Comparison of ENCODE assay signal across 18 cellular contexts in genomic region chr15:78154955-78155354, GRCh38. TPM values are rescaled to one million over a fixed set of nuclear protein-coding genes. Genes with fewer than 3 reads are reported as not detected.
A peak's percentile ranks its signal among the peaks of the same experiment; 100 is the strongest.
DNase-seq lines count a peak whose midpoint lies in the region; ATAC-seq and TF ChIP-seq lines count a peak whose summit lies in the region.
"Had no signal": no experiment of that assay in that cellular context is flagged by ENCODE, and none has a peak within 500 bp of the region (broad histone marks: within the 10 kb centered on the region; RNA-seq: fewer than 3 reads in every experiment).

No MANE protein-coding gene starts in this region.

- H3K27ac ChIP-seq in heart right ventricle (peak overlapping the region in 6 of 10 donors; percentile 3 to 69 (median 29)), ascending aorta (peak overlapping the region; percentile 77 to 78), psoas muscle (peak overlapping the region; percentile 71), tibial artery (peak overlapping the region; percentile 61 to 74)
- H3K27ac ChIP-seq: A549; BLaER1 treated with 17β-estradiol and CSF1 and Interleukin-3, amounts not matched to agents 10 nM and 100 nM had no signal

- no peak for TF ChIP-seq CTCF in heart right ventricle (IDR thresholded peaks at IDR 0.05)
- no peak for TF ChIP-seq CTCF in ascending aorta (IDR thresholded peaks at IDR 0.05)
- no peak for TF ChIP-seq CTCF in psoas muscle (IDR thresholded peaks at IDR 0.05)
- TF ChIP-seq CTCF in tibial artery (IDR thresholded peaks at IDR 0.05), result no peak
- no peak for TF ChIP-seq CTCF in GM13976 (IDR thresholded peaks at IDR 0.05; ENCODE audit: borderline replicate concordance, control extremely low read depth, extremely low read depth, insufficient read depth, missing control alignments)

- ATAC-seq in heart right ventricle (no peak), Right ventricle myocardium superior (ENCODE audit: poor library complexity) (no peak), psoas muscle (peak in 3 of 4 donors; percentile 57 to 66 (median 66)), HG03460 (IDR thresholded peaks at IDR 0.05; ENCODE audit: unreplicated experiment) (no peak), GM21737 (IDR thresholded peaks at IDR 0.05; ENCODE audit: unreplicated experiment) (no peak)
- ATAC-seq: A549 had no signal

- peaks cover 0 to 62% (median 4%) of the 10 kb centered on the region in 9 donors for H3K36me3 ChIP-seq in heart right ventricle
- peaks cover 11 to 17% of the 10 kb centered on the region in 2 donors for H3K36me3 ChIP-seq in ascending aorta
- peaks cover 3 to 32% of the 10 kb centered on the region in 2 donors for H3K36me3 ChIP-seq in psoas muscle (ENCODE audit: insufficient read depth in 1 of 2, low read depth in 1 of 2)
- peaks cover 15 to 16% (median 16%) of the 10 kb centered on the region in 3 donors for H3K36me3 ChIP-seq in tibial artery

- peaks cover 11 to 70% (median 45%) of the 10 kb centered on the region in 9 donors for H3K4me1 ChIP-seq in heart right ventricle
- peaks cover 10 to 29% of the 10 kb centered on the region in 2 donors for H3K4me1 ChIP-seq in ascending aorta
- peaks cover 71% of the 10 kb centered on the region for H3K4me1 ChIP-seq in psoas muscle
- H3K4me1 ChIP-seq in tibial artery, result peaks cover 0 to 63% (median 31%) of the 10 kb centered on the region in 4 donors

- WGBS in heart right ventricle, 2 donors, result 67 to 73% methylated on average over 3 of the region's 3 CpGs
- WGBS in psoas muscle, 3 donors, result 53 to 65% (median 55%) methylated on average over 3 of the region's 3 CpGs

- H3K27me3 ChIP-seq in heart right ventricle, result no peaks in the 10 kb centered on the region
- no peaks in the 10 kb centered on the region for H3K27me3 ChIP-seq in ascending aorta
- no peaks in the 10 kb centered on the region for H3K27me3 ChIP-seq in psoas muscle (ENCODE audit: insufficient read depth in 3 of 3, low read length in 2 of 3)
- H3K27me3 ChIP-seq in tibial artery, result no peaks in the 10 kb centered on the region
- H3K27me3 ChIP-seq: BLaER1 treated with 17β-estradiol and CSF1 and Interleukin-3, amounts not matched to agents 10 nM and 100 nM had no signal

- DNase-seq in heart right ventricle (no peak), Right ventricle myocardium superior (no peak), ascending aorta (ENCODE audit: low spot score in 2 of 2) (no peak), psoas muscle (no peak), tibial artery (no peak), GM13976 (ENCODE audit: low spot score) (no peak)
- DNase-seq: CD8-positive, alpha-beta memory T cell; DMS79 treated with DMSO at 0.1 percent for 48 hours; NCI-H1417; NCI-H1930; NCI-H69; NK-92 treated with Interleukin-12 subunit alpha and Interleukin-12 subunit beta, amount 100 ng/mL, for 24 hours; OCI-M1 had no signal

- peak overlapping the region in 1 of 10 donors; percentile 1 for H3K4me3 ChIP-seq in heart right ventricle
- H3K4me3 ChIP-seq in ascending aorta, result peak overlapping the region in 1 of 2 donors; percentile 9
- H3K4me3 ChIP-seq in psoas muscle, result peak overlapping the region; percentile 24
- no peak overlapping the region for H3K4me3 ChIP-seq in tibial artery
- H3K4me3 ChIP-seq: A549; BLaER1 treated with 17β-estradiol and CSF1 and Interleukin-3, amounts not matched to agents 10 nM and 100 nM; HAP-1 had no signal

- H3K9me3 ChIP-seq in heart right ventricle (no peaks in the 10 kb centered on the region), ascending aorta (no peaks in the 10 kb centered on the region), psoas muscle (no peaks in the 10 kb centered on the region), tibial artery (no peaks in the 10 kb centered on the region)
- H3K9me3 ChIP-seq: A549; BLaER1 treated with 17β-estradiol and CSF1 and Interleukin-3, amounts not matched to agents 10 nM and 100 nM; HAP-1 had no signal

- intact Hi-C loops in heart right ventricle (cut with DNase I) (no loop called here), Right ventricle myocardium superior (cut with DNase I) (no loop called here), ascending aorta (cut with DNase I) (no loop called here), psoas muscle (cut with DNase I) (no loop called here), tibial artery (cut with DNase I; ENCODE audit: low total_unique reads) (no loop called here)

- in situ Hi-C loops in GM13976 (cut with MboI; ENCODE audit: low sequenced_read_pairs, unreplicated experiment), result no loop called here

RNA-seq across cellular contexts. Expression of gene IDH3A, which starts 5.8 kb away (rescaled TPM):
- total RNA-seq in heart right ventricle (100 to 1,000 TPM; 315 to 509 (median 460) TPM), Right ventricle myocardium superior (448 TPM), ascending aorta (17.7 TPM), psoas muscle (100 to 1,000 TPM; 203 to 309 (median 251) TPM)
- polyA plus RNA-seq in heart right ventricle (100 to 1,000 TPM; 110 to 125 TPM), psoas muscle (100 to 1,000 TPM; 154 to 228 (median 179) TPM)

RNA-seq across cellular contexts. Expression of gene CIB2, which starts 23.7 kb away (rescaled TPM):
- total RNA-seq in heart right ventricle (10 to 100 TPM in 7 of 10 donors, 1 to 10 TPM in 3; 4.0 to 32.3 (median 17.1) TPM), Right ventricle myocardium superior (21.9 TPM), ascending aorta (6.7 TPM), psoas muscle (10 to 100 TPM in 1 of 4 donors, 1 to 10 TPM in 3; 2.4 to 18.0 (median 6.6) TPM)
- polyA plus RNA-seq in heart right ventricle (1 to 10 TPM; 2.6 to 3.9 TPM), psoas muscle (1 to 10 TPM; 3.7 to 9.7 (median 4.7) TPM)

Comparison
In these comparisons a context has a peak if more than half of its experiments do, and no peak if none do; other contexts are left out.
1. ATAC-seq: peak in psoas muscle (3 of 4); none in heart right ventricle (0 of 8), Right ventricle myocardium superior (single experiment), HG03460 (single experiment) and GM21737 (single experiment).
2. RNA of gene IDH3A, which starts 5.8 kb away (total RNA-seq): 315 to 509 TPM in heart right ventricle, 448 TPM in Right ventricle myocardium superior (single experiment) and 203 to 309 TPM in psoas muscle; 17.7 TPM in ascending aorta (single experiment); every median in the first group is over 10 times any median in the second.
3. Peak in every context shown above with its lines, with median percentiles within 50 percentile points of each other: H3K27ac ChIP-seq.